ENCODE assay signal across 8 cellular contexts in genomic region chr6:30883743-30884520, GRCh38. TPM values are rescaled to one million over a fixed set of nuclear protein-coding genes. Genes with fewer than 3 reads are reported as not detected.
DNase-seq lines count a peak whose midpoint lies in the region; ATAC-seq and TF ChIP-seq lines count a peak whose summit lies in the region.

TSS of gene DDR1 (plus strand) at chr6:30884519. CDS start at chr6:30888730, 4,211 bp downstream.

- ATAC-seq in GM21390 (IDR thresholded peaks at IDR 0.05; ENCODE audit: unreplicated experiment) (peak; percentile 45), GM18498 (IDR thresholded peaks at IDR 0.05; ENCODE audit: unreplicated experiment) (no peak)

- H3K4me1 ChIP-seq in mononuclear cell (ENCODE audit: insufficient read depth, low read length), result peaks cover 28% of the 10 kb centered on the region

- DNase-seq in ACHN, result peak; percentile 41
- peak; percentile 62 to 88 for DNase-seq in NCI-H526 (lab: John Stamatoyannopoulos, UW)
- peak; percentile 48 to 63 for DNase-seq in activated T-cell treated with anti-CD3 and anti-CD28 coated beads, Interleukin-2, amount 50 U/mL, for 48 hours
- DNase-seq in erythroblast (lab: John Stamatoyannopoulos, UW), result peak; percentile 20 to 41

- H3K27ac Mint-ChIP-seq in stimulated activated naive CD8-positive, alpha-beta T cell treated with anti-CD3 and anti-CD28 coated beads, Interleukin-15, Interleukin-2, amounts not matched to agents 100 ng/mL and 50 ng/mL, for 24 hours, result peak within 1 kb of the TSS; percentile 73

- TF ChIP-seq POLR2A in erythroblast (IDR thresholded peaks at IDR 0.05; ENCODE audit: low read length), result no peak

- H3K9me3 Mint-ChIP-seq in stimulated activated naive CD8-positive, alpha-beta T cell treated with anti-CD3 and anti-CD28 coated beads, Interleukin-15, Interleukin-2, amounts not matched to agents 100 ng/mL and 50 ng/mL, for 24 hours, result no peaks in the 10 kb centered on the region

- no peaks in the 10 kb centered on the region for H3K36me3 Mint-ChIP-seq in stimulated activated naive CD8-positive, alpha-beta T cell treated with anti-CD3 and anti-CD28 coated beads, Interleukin-15, Interleukin-2, amounts not matched to agents 100 ng/mL and 50 ng/mL, for 24 hours (ENCODE audit: low read depth)

- peak within 1 kb of the TSS; percentile 26 for H3K4me3 ChIP-seq in mononuclear cell (ENCODE audit: low read length)

- no peaks in the 10 kb centered on the region for H3K27me3 Mint-ChIP-seq in stimulated activated naive CD8-positive, alpha-beta T cell treated with anti-CD3 and anti-CD28 coated beads, Interleukin-15, Interleukin-2, amounts not matched to agents 100 ng/mL and 50 ng/mL, for 24 hours

- H3K9me3 ChIP-seq in mononuclear cell (ENCODE audit: low read depth, low read length), result no peaks in the 10 kb centered on the region

- H3K4me1 Mint-ChIP-seq in stimulated activated naive CD8-positive, alpha-beta T cell treated with anti-CD3 and anti-CD28 coated beads, Interleukin-15, Interleukin-2, amounts not matched to agents 100 ng/mL and 50 ng/mL, for 24 hours (ENCODE audit: low read depth), result peaks cover 43% of the 10 kb centered on the region

- in situ Hi-C loops in ACHN (cut with HindIII; ENCODE audit: low pct_ligation_motif_present, low pct_unique_long_range_greater_than_20kb, low sequenced_read_pairs), result no loop called here

- H3K4me3 Mint-ChIP-seq in stimulated activated naive CD8-positive, alpha-beta T cell treated with anti-CD3 and anti-CD28 coated beads, Interleukin-15, Interleukin-2, amounts not matched to agents 100 ng/mL and 50 ng/mL, for 24 hours, result peak within 1 kb of the TSS; percentile 76

- H3K27me3 ChIP-seq in mononuclear cell (ENCODE audit: insufficient read depth, low read length), result peaks cover 12% of the 10 kb centered on the region

RNA-seq across cellular contexts. Expression of gene DDR1, which starts in this region (rescaled TPM):
- total RNA-seq in mononuclear cell, result 2.5 TPM
